In genomic region chr9:92294297-92294676, GRCh38 we compare ENCODE assay signal across 8 cellular contexts. TPM values are rescaled to one million over a fixed set of nuclear protein-coding genes. Genes with fewer than 3 reads are reported as not detected.
A peak's percentile ranks its signal among the peaks of the same experiment; 100 is the strongest.
DNase-seq lines count a peak whose midpoint lies in the region; ATAC-seq and TF ChIP-seq lines count a peak whose summit lies in the region.

No MANE protein-coding gene starts in this region.

- peaks cover 52% of the 10 kb centered on the region for H3K36me3 Mint-ChIP-seq in CD4-positive, alpha-beta T cell (ENCODE audit: low read depth)
- peaks cover 90% of the 10 kb centered on the region for H3K36me3 Mint-ChIP-seq in activated T-cell treated with anti-CD3 and anti-CD28 coated beads, Interleukin-2, amount 50 U/mL, for 24 hours (ENCODE audit: low read depth)
- H3K36me3 Mint-ChIP-seq in progenitor cell of endocrine pancreas (ENCODE audit: insufficient read depth): peaks cover 13% of the 10 kb centered on the region

- TF ChIP-seq CTCF in CD4-positive, alpha-beta T cell (IDR thresholded peaks at IDR 0.05): no peak
- no peak for TF ChIP-seq CTCF in gastroesophageal sphincter (IDR thresholded peaks at IDR 0.05)
- TF ChIP-seq CTCF in progenitor cell of endocrine pancreas (IDR thresholded peaks at IDR 0.05; ENCODE audit: unreplicated experiment): no peak

- H3K36me3 ChIP-seq in HUES6 (ENCODE audit: control insufficient read depth, insufficient read depth, low read length): peaks cover 52% of the 10 kb centered on the region
- peaks cover 7 to 27% of the 10 kb centered on the region in 2 donors for H3K36me3 ChIP-seq in gastroesophageal sphincter

- no peak for TF ChIP-seq POLR2A in gastroesophageal sphincter (IDR thresholded peaks at IDR 0.05)

- CTCF ChIA-PET in CD4-positive, alpha-beta T cell (lab: Charles Lee): no interaction called here

- intact Hi-C loops in CD4-positive, alpha-beta T cell (cut with DNase I, micrococcal nuclease): loop anchor here in 1 of 2 experiments (5.0 to 10.0 kb wide), 7 partner anchors 177 to 1961 kb away; partner anchors contain the start of genes BICD2, FAM120A, FAM120AOS and IPPK

- peak overlapping the region; percentile 97 for H3K27ac Mint-ChIP-seq in CD4-positive, alpha-beta T cell
- peak overlapping the region; percentile 99 for H3K27ac Mint-ChIP-seq in activated T-cell treated with anti-CD3 and anti-CD28 coated beads, Interleukin-2, amount 50 U/mL, for 24 hours
- peak overlapping the region; percentile 99 for H3K27ac Mint-ChIP-seq in progenitor cell of endocrine pancreas

- no peak for TF ChIP-seq EP300 in gastroesophageal sphincter (IDR thresholded peaks at IDR 0.05)

- H3K4me1 ChIP-seq in HUES6 (ENCODE audit: control insufficient read depth, insufficient read depth, low read length) (peaks cover 13% of the 10 kb centered on the region; the same call in 1 of the 2 replicates), gastroesophageal sphincter (peaks cover 6 to 31% (median 10%) of the 10 kb centered on the region in 3 donors)

- peak overlapping the region; percentile 93 for H3K9ac ChIP-seq in HUES6 (ENCODE audit: low read length)

- DNase-seq in CD4-positive, alpha-beta T cell: peak in 1 of 10 experiments; percentile 1
- peak; percentile 57 for DNase-seq in activated T-cell treated with anti-CD3 and anti-CD28 coated beads, Interleukin-2, amount 50 U/mL, for 24 hours
- no peak for DNase-seq in progenitor cell of endocrine pancreas (ENCODE audit: low spot score, unreplicated experiment)

- H3K4me3 ChIP-seq in HUES6 (ENCODE audit: low read depth, low read length) (peak overlapping the region; percentile 85), gastroesophageal sphincter (peak overlapping the region; percentile 60 to 93)

- no peak for ATAC-seq in CD4-positive, alpha-beta T cell (ENCODE audit: poor library complexity)
- ATAC-seq in gastroesophageal sphincter (no peak), GM19351 (IDR thresholded peaks at IDR 0.05; ENCODE audit: unreplicated experiment) (no peak), HG03108 (IDR thresholded peaks at IDR 0.05; ENCODE audit: unreplicated experiment) (no peak), GM21576 (IDR thresholded peaks at IDR 0.05; ENCODE audit: unreplicated experiment) (no peak)

- WGBS in gastroesophageal sphincter (ENCODE audit: low coverage in 1 of 2), 2 donors: 13% methylated on average over 4 to 11 of the region's 13 CpGs

- H3K27me3 Mint-ChIP-seq in CD4-positive, alpha-beta T cell: no peaks in the 10 kb centered on the region
- no peaks in the 10 kb centered on the region for H3K27me3 Mint-ChIP-seq in activated T-cell treated with anti-CD3 and anti-CD28 coated beads, Interleukin-2, amount 50 U/mL, for 24 hours
- no peaks in the 10 kb centered on the region for H3K27me3 Mint-ChIP-seq in progenitor cell of endocrine pancreas

- POLR2A ChIA-PET in CD4-positive, alpha-beta T cell (lab: Charles Lee): interaction anchor here (0.6 to 1.0 kb wide), 3 partner anchors 31 to 376 kb away, joined by 3 to 4 read pairs (median 3); partner anchors contain the start of genes CENPP and IPPK

- peak overlapping the region; percentile 73 for H3K27ac ChIP-seq in CD4-positive, alpha-beta T cell (ENCODE audit: low read depth, low read length)
- H3K27ac ChIP-seq in HUES6 (ENCODE audit: low read depth, low read length) (peak overlapping the region; percentile 67; the same call in 1 of the 2 replicates), gastroesophageal sphincter (peak overlapping the region in 3 of 4 donors; percentile 77 to 85 (median 78))

- H3K27me3 ChIP-seq in CD4-positive, alpha-beta T cell (ENCODE audit: control insufficient read depth, insufficient read depth, low read length): no peaks in the 10 kb centered on the region
- no peaks in the 10 kb centered on the region for H3K27me3 ChIP-seq in HUES6 (ENCODE audit: control insufficient read depth, insufficient read depth, low read length)
- no peaks in the 10 kb centered on the region for H3K27me3 ChIP-seq in gastroesophageal sphincter

- peaks cover 69% of the 10 kb centered on the region for H3K4me1 Mint-ChIP-seq in CD4-positive, alpha-beta T cell (ENCODE audit: low read depth)
- H3K4me1 Mint-ChIP-seq in activated T-cell treated with anti-CD3 and anti-CD28 coated beads, Interleukin-2, amount 50 U/mL, for 24 hours (ENCODE audit: low read depth): peaks cover 71% of the 10 kb centered on the region
- H3K4me1 Mint-ChIP-seq in progenitor cell of endocrine pancreas (ENCODE audit: low read depth): peaks cover 42% of the 10 kb centered on the region

- H3K9me3 ChIP-seq in CD4-positive, alpha-beta T cell (ENCODE audit: control insufficient read depth, low read length): no peaks in the 10 kb centered on the region
- H3K9me3 ChIP-seq in HUES6 (ENCODE audit: control insufficient read depth, insufficient read depth, low read depth, low read length) (no peaks in the 10 kb centered on the region), gastroesophageal sphincter (no peaks in the 10 kb centered on the region)

- H3K4me3 Mint-ChIP-seq in CD4-positive, alpha-beta T cell: peak overlapping the region; percentile 98
- peak overlapping the region; percentile 96 for H3K4me3 Mint-ChIP-seq in activated T-cell treated with anti-CD3 and anti-CD28 coated beads, Interleukin-2, amount 50 U/mL, for 24 hours
- H3K4me3 Mint-ChIP-seq in progenitor cell of endocrine pancreas (ENCODE audit: low read depth): peak overlapping the region; percentile 96

- H3K9me3 Mint-ChIP-seq in CD4-positive, alpha-beta T cell: no peaks in the 10 kb centered on the region
- no peaks in the 10 kb centered on the region for H3K9me3 Mint-ChIP-seq in activated T-cell treated with anti-CD3 and anti-CD28 coated beads, Interleukin-2, amount 50 U/mL, for 24 hours
- H3K9me3 Mint-ChIP-seq in progenitor cell of endocrine pancreas (ENCODE audit: low read depth): no peaks in the 10 kb centered on the region

RNA-seq across cellular contexts. Expression of gene IARS1, which starts 0.8 kb away (rescaled TPM):
- 10 to 100 TPM; 49.8 to 56.8 TPM for total RNA-seq in CD4-positive, alpha-beta T cell
- total RNA-seq in gastroesophageal sphincter (10 to 100 TPM; 56.6 to 78.8 (median 75.0) TPM), progenitor cell of endocrine pancreas (170 and 186 TPM in 2 replicates)

RNA-seq across cellular contexts. Expression of gene NOL8, which starts 30.9 kb away (rescaled TPM):
- total RNA-seq in CD4-positive, alpha-beta T cell: 10 to 100 TPM; 55.9 to 65.7 TPM
- total RNA-seq in gastroesophageal sphincter: 10 to 100 TPM; 15.6 to 42.2 (median 24.4) TPM
- total RNA-seq in progenitor cell of endocrine pancreas: 37.7 and 38.3 TPM in 2 replicates

RNA-seq across cellular contexts. Expression of gene CENPP, which starts 31.5 kb away (rescaled TPM):
- total RNA-seq in CD4-positive, alpha-beta T cell: 1 to 10 TPM; 4.8 TPM
- total RNA-seq in gastroesophageal sphincter (1 to 10 TPM; 2.9 to 8.3 (median 4.9) TPM), progenitor cell of endocrine pancreas (5.0 and 6.9 TPM in 2 replicates)
